Comparison of ENCODE assay signal across 14 cellular contexts in the genomic region with DNA sequence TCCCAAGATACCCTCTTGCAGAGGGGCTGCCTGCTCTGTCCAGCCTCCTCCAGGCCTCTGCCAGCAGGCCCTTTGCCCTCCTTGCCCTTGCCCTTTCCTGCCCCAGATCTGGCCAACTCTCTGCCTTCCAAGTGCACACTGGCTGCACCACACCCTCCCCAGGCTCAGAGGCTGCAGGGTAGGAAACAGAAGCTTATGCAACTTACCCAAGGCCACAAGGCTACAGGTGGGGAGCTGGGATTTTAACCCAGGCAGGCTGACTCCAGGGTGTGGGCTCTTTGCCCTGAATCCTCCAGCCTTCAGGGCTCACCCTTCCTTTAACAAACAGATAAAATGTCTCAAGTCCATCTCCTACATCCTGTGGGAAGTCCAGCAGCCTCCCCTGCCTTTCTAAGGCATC. TPM values are rescaled to one million over a fixed set of nuclear protein-coding genes. Genes with fewer than 3 reads are reported as not detected.
DNase-seq lines count a peak whose midpoint lies in the region; ATAC-seq, FAIRE-seq and TF ChIP-seq lines count a peak whose summit lies in the region.
"Had no signal": no experiment of that assay in that cellular context is flagged by ENCODE, and none has a peak within 500 bp of the region (broad histone marks: within the 10 kb centered on the region; RNA-seq: fewer than 3 reads in every experiment).

No MANE protein-coding gene starts in this region.

- H3K27me3 ChIP-seq in DND-41 (ENCODE audit: insufficient read depth, low read length, poor library complexity) (no peaks in the 10 kb centered on the region), right atrium auricular region (no peaks in the 10 kb centered on the region), pancreas (no peaks in the 10 kb centered on the region)
- H3K27me3 ChIP-seq: BE2C had no signal

- TF ChIP-seq CTCF in DND-41 (IDR thresholded peaks at IDR 0.05; ENCODE audit: borderline replicate concordance, extremely low read depth, low read length, poor library complexity, severe bottlenecking) = no peak
- TF ChIP-seq CTCF in right atrium auricular region (IDR thresholded peaks at IDR 0.05) = no peak
- no peak for TF ChIP-seq CTCF in pancreas (IDR thresholded peaks at IDR 0.05)

- H4K20me1 ChIP-seq in DND-41 (ENCODE audit: insufficient read depth, low read length) = no peaks in the 10 kb centered on the region

- H3K4me2 ChIP-seq in DND-41 (ENCODE audit: insufficient read depth, low read length) = no peak overlapping the region

- H2AFZ ChIP-seq in DND-41 (ENCODE audit: low read depth, low read length) = no peak overlapping the region

- H3K9me3 ChIP-seq in DND-41 (ENCODE audit: insufficient read depth, low read length, severe bottlenecking) = no peaks in the 10 kb centered on the region
- H3K9me3 ChIP-seq in right atrium auricular region = no peaks in the 10 kb centered on the region
- H3K9me3 ChIP-seq in pancreas = no peaks in the 10 kb centered on the region
- H3K9me3 ChIP-seq: BE2C had no signal

- H3K79me2 ChIP-seq in DND-41 (ENCODE audit: insufficient read depth, low read length) = no peaks in the 10 kb centered on the region

- no peak overlapping the region for H3K9ac ChIP-seq in DND-41 (ENCODE audit: low read depth, low read length)

- ATAC-seq in DND-41 (ENCODE audit: insufficient read depth, low read depth) (peak; percentile 45; the same call in 1 of the 3 replicates), pancreas (peak; percentile 57 to 92 (median 76)), HG03439 (IDR thresholded peaks at IDR 0.05; ENCODE audit: unreplicated experiment) (no peak)

- H3K4me3 ChIP-seq in DND-41 (ENCODE audit: low read depth in 1 of 2, low read length in 2 of 2) (no peak overlapping the region), right atrium auricular region (no peak overlapping the region), pancreas (no peak overlapping the region)

- H3K27ac ChIP-seq in DND-41 (ENCODE audit: low read length) (no peak overlapping the region), right atrium auricular region (no peak overlapping the region), pancreas (no peak overlapping the region)

- no peaks in the 10 kb centered on the region for H3K4me1 ChIP-seq in DND-41 (ENCODE audit: insufficient read depth, low read length)
- H3K4me1 ChIP-seq in right atrium auricular region = peaks cover 0 to 1% of the 10 kb centered on the region in 2 donors
- H3K4me1 ChIP-seq in pancreas = no peaks in the 10 kb centered on the region

- intact Hi-C loops in pancreas (cut with DNase I) = loop anchor here in 1 of 3 donors (10.0 kb wide), 1 partner anchor 365 kb away; a partner anchor contains a TSS

- DNase-seq in DND-41 (no peak), NCI-H226 (peak; percentile 53), right atrium auricular region (ENCODE audit: low spot score) (peak; percentile 57), pancreas (peak in 1 of 6 donors; percentile 30), NCI-H345 treated with DMSO at 0.1 percent for 48 hours (lab: John Stamatoyannopoulos, UW; ENCODE audit: unreplicated experiment) (no peak), NCI-H1417 treated with DMSO at 0.1 percent for 48 hours (lab: John Stamatoyannopoulos, UW) (no peak)
- DNase-seq: BE2C; CD8-positive, alpha-beta memory T cell; NCI-H1417; NCI-H2081; NCI-H524 treated with DMSO at 0.1 percent for 48 hours; NK-92 treated with Interleukin-12 subunit alpha and Interleukin-12 subunit beta, amount 100 ng/mL, for 24 hours; OCI-M1 had no signal

- H3K36me3 ChIP-seq in DND-41 (ENCODE audit: insufficient read depth, low read length) = no peaks in the 10 kb centered on the region
- H3K36me3 ChIP-seq in right atrium auricular region = no peaks in the 10 kb centered on the region
- H3K36me3 ChIP-seq in pancreas = no peaks in the 10 kb centered on the region
- H3K36me3 ChIP-seq: BE2C had no signal

- FAIRE-seq in pancreas (lab: Jason Lieb, UNC) = no peak

RNA-seq across cellular contexts. Expression of a gene that starts 14.5 kb away (rescaled TPM):
- total RNA-seq in right atrium auricular region = 10 to 100 TPM; 12.1 to 25.2 TPM
- 10 to 100 TPM; 19.9 to 25.9 (median 22.0) TPM for total RNA-seq in pancreas
- polyA plus RNA-seq in pancreas = 10 to 100 TPM; 18.5 to 30.3 TPM

Comparison
In these comparisons a context has a peak if more than half of its experiments do, and no peak if none do; other contexts are left out.
1. DNase-seq: peak in NCI-H226 (single experiment) and right atrium auricular region (single experiment); none in DND-41 (single experiment), NCI-H345 treated with DMSO at 0.1 percent for 48 hours (single experiment) and NCI-H1417 treated with DMSO at 0.1 percent for 48 hours (single experiment).